23 cellular contexts compared by ENCODE assay signal in the genomic region with DNA sequence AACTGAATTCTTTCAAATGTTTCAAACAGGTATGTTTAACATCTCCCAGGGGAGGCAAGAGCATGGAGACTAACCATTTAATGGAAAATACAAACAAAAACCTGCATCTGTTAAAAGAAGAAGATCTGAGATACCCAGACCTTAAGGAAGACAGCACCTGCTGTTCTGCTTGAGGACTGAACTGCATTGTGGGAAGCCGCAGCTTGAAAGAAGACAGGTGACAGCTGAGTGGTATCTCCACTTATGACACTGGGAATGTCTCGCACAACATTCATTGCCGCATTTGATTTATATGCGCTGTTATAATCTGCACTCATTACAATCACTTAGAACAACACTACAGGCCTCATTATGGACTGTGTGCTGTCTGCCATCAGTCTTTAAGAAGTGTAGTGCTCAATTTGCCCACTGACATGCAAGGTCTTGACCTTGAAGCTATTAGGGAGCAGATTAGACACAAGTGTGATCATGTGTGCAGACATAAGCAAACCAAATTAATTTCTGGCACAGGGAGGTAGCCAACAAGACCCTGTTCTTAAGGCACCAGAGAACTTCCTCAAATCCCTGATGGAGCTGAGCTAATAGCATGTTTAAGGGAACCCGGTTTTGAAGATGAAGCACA.
DNase-seq lines count a peak whose midpoint lies in the region; ATAC-seq and TF ChIP-seq lines count a peak whose summit lies in the region.
"Had no signal": no experiment of that assay in that cellular context is flagged by ENCODE, and none has a peak within 500 bp of the region (broad histone marks: within the 10 kb centered on the region; RNA-seq: fewer than 3 reads in every experiment).

No MANE protein-coding gene starts in this region.

- H3K27me3 Mint-ChIP-seq in activated CD4-positive, alpha-beta T cell treated with anti-CD3 and anti-CD28 coated beads, Interleukin-2, amount 10 ng/mL, durations not matched to agents 24 days and 14 days: no peaks in the 10 kb centered on the region
- H3K27me3 Mint-ChIP-seq: stimulated activated naive B cell treated with anti-CD40 and anti-IgM and Interleukin-4, amounts not matched to agents 10 μg/mL and 1 μg/mL and 100 μg/mL, for 72 hours; type B pancreatic cell had no signal

- H3K36me3 Mint-ChIP-seq in activated CD4-positive, alpha-beta T cell treated with anti-CD3 and anti-CD28 coated beads, Interleukin-2, amount 10 ng/mL, durations not matched to agents 24 days and 14 days (ENCODE audit: low read depth): no peaks in the 10 kb centered on the region
- H3K36me3 Mint-ChIP-seq: natural killer cell; stimulated activated naive B cell treated with anti-CD40 and anti-IgM and Interleukin-4, amounts not matched to agents 10 μg/mL and 1 μg/mL and 100 μg/mL, for 72 hours; type B pancreatic cell had no signal

- H3K9me3 Mint-ChIP-seq in activated CD4-positive, alpha-beta T cell treated with anti-CD3 and anti-CD28 coated beads, Interleukin-2, amount 10 ng/mL, durations not matched to agents 24 days and 14 days: no peaks in the 10 kb centered on the region
- H3K9me3 Mint-ChIP-seq: type B pancreatic cell had no signal

- DNase-seq in NCI-H1105 (lab: John Stamatoyannopoulos, UW) (peak; percentile 84), NCI-H2081 treated with DMSO at 0.1 percent for 48 hours (lab: John Stamatoyannopoulos, UW) (peak; percentile 46), NCI-H748 (lab: John Stamatoyannopoulos, UW; ENCODE audit: unreplicated experiment) (peak; percentile 99), myocyte (ENCODE audit: low read depth) (peak; percentile 32), GM20000 (ENCODE audit: low spot score) (no peak)
- DNase-seq in activated CD4-positive, alpha-beta T cell treated with anti-CD3 and anti-CD28 coated beads for 48 hours: no peak
- no peak for DNase-seq in activated CD4-positive, alpha-beta T cell treated with anti-CD3 and anti-CD28 coated beads, Interleukin-2, amount 10 ng/mL, durations not matched to agents 24 days and 14 days
- DNase-seq: activated CD4-positive, alpha-beta T cell treated with anti-CD3 and anti-CD28 coated beads for 36 hours; activated CD8-positive, alpha-beta memory T cell treated with anti-CD3 and anti-CD28 coated beads, Interleukin-2, amount 50 U/mL, for 4 hours; activated gamma-delta T cell; amniotic stem cell; caudate nucleus; DND-41; H7; islet precursor cell; natural killer cell; NCI-H226; PC-9; SK-N-SH; spleen; stimulated activated naive B cell treated with anti-CD40 and anti-IgM and Interleukin-4, amounts not matched to agents 10 μg/mL and 1 μg/mL and 100 μg/mL, for 72 hours had no signal

- H3K4me3 Mint-ChIP-seq in activated CD4-positive, alpha-beta T cell treated with anti-CD3 and anti-CD28 coated beads, Interleukin-2, amount 10 ng/mL, durations not matched to agents 24 days and 14 days: no peak overlapping the region
- H3K4me3 Mint-ChIP-seq: activated CD4-positive, alpha-beta T cell treated with anti-CD3 and anti-CD28 coated beads for 36 hours; natural killer cell; stimulated activated naive B cell treated with anti-CD40 and anti-IgM and Interleukin-4, amounts not matched to agents 10 μg/mL and 1 μg/mL and 100 μg/mL, for 72 hours; type B pancreatic cell had no signal

- intact Hi-C loops in activated CD4-positive, alpha-beta T cell treated with anti-CD3 and anti-CD28 coated beads, Interleukin-2, amount 10 ng/mL, durations not matched to agents 24 days and 14 days (cut with micrococcal nuclease): no loop called here

- ATAC-seq in GM21526 (IDR thresholded peaks at IDR 0.05; ENCODE audit: low FRiP score, unreplicated experiment): no peak
- ATAC-seq: activated CD4-positive, alpha-beta T cell treated with anti-CD3 and anti-CD28 coated beads for 36 hours; natural killer cell; stimulated activated naive B cell treated with anti-CD40 and anti-IgM and Interleukin-4, amounts not matched to agents 10 μg/mL and 1 μg/mL and 100 μg/mL, for 72 hours had no signal

- TF ChIP-seq CTCF in GM20000 (IDR thresholded peaks at IDR 0.05; ENCODE audit: extremely low read depth, missing control alignments): no peak

- H3K27ac Mint-ChIP-seq in activated CD4-positive, alpha-beta T cell treated with anti-CD3 and anti-CD28 coated beads, Interleukin-2, amount 10 ng/mL, durations not matched to agents 24 days and 14 days: no peak overlapping the region
- H3K27ac Mint-ChIP-seq: activated CD4-positive, alpha-beta T cell treated with anti-CD3 and anti-CD28 coated beads for 36 hours; natural killer cell; stimulated activated naive B cell treated with anti-CD40 and anti-IgM and Interleukin-4, amounts not matched to agents 10 μg/mL and 1 μg/mL and 100 μg/mL, for 72 hours; type B pancreatic cell had no signal

- H3K4me1 Mint-ChIP-seq in activated CD4-positive, alpha-beta T cell treated with anti-CD3 and anti-CD28 coated beads, Interleukin-2, amount 10 ng/mL, durations not matched to agents 24 days and 14 days: no peaks in the 10 kb centered on the region
- H3K4me1 Mint-ChIP-seq: activated CD4-positive, alpha-beta T cell treated with anti-CD3 and anti-CD28 coated beads for 36 hours; natural killer cell; stimulated activated naive B cell treated with anti-CD40 and anti-IgM and Interleukin-4, amounts not matched to agents 10 μg/mL and 1 μg/mL and 100 μg/mL, for 72 hours had no signal

Comparison
In these comparisons a context has a peak if more than half of its experiments do, and no peak if none do; other contexts are left out.
1. DNase-seq: peak in NCI-H1105 (single experiment), NCI-H2081 treated with DMSO at 0.1 percent for 48 hours (single experiment), NCI-H748 (single experiment) and myocyte (single experiment); none in activated CD4-positive, alpha-beta T cell treated with anti-CD3 and anti-CD28 coated beads for 48 hours (single experiment), activated CD4-positive, alpha-beta T cell treated with anti-CD3 and anti-CD28 coated beads, Interleukin-2, amount 10 ng/mL, durations not matched to agents 24 days and 14 days (single experiment) and GM20000 (single experiment).